In the genomic region with DNA sequence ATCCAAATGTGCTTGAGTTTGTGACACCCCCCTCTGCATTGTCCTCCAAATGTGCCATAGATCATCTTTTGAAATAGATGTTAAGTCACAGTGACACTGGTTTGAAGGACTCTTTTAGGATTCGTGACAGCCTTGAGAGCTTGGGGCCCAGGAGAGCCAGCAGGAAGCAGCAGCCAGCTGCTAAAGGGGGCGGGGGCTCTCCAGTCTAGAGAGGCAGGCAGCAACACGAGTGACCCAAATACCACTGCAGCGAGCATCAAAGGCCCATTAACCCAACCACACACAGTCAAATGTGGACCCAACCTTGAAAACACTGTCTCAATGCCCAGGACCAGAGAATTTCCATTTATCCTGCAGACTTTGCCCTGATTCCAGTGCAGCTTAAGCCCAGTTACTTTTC, we compare ENCODE assay signal across 20 cellular contexts.
DNase-seq lines count a peak whose midpoint lies in the region; ATAC-seq and TF ChIP-seq lines count a peak whose summit lies in the region.
"Had no signal": no experiment of that assay in that cellular context is flagged by ENCODE, and none has a peak within 500 bp of the region (broad histone marks: within the 10 kb centered on the region; RNA-seq: fewer than 3 reads in every experiment).

No MANE protein-coding gene starts in this region.

- intact Hi-C loops in adrenal gland (cut with DNase I): no loop called here

- ATAC-seq in HG02852 (IDR thresholded peaks at IDR 0.05; ENCODE audit: unreplicated experiment): no peak
- ATAC-seq: left colon had no signal

- DNase-seq in DMS79 treated with DMSO at 0.1 percent for 48 hours (lab: John Stamatoyannopoulos, UW): peak; percentile 86
- DNase-seq in NCI-H2107 (lab: John Stamatoyannopoulos, UW): peak; percentile 67
- DNase-seq in adrenal gland: peak; percentile 73 to 95 (median 91)
- DNase-seq in renal cortical epithelial cell (ENCODE audit: low read depth): peak; percentile 6
- no peak for DNase-seq in NCI-H2196 (lab: John Stamatoyannopoulos, UW; ENCODE audit: unreplicated experiment)
- DNase-seq in G401 (ENCODE audit: low spot score): no peak
- DNase-seq in suprapubic skin (ENCODE audit: low spot score in 2 of 2): no peak
- DNase-seq: activated CD4-positive, alpha-beta T cell treated with anti-CD3 and anti-CD28 coated beads, Interleukin-2, amount 10 ng/mL, durations not matched to agents 7 days and 5 days; activated CD8-positive, alpha-beta memory T cell treated with anti-CD3 and anti-CD28 coated beads, Interleukin-2, amount 50 U/mL, for 4 hours; activated effector memory CD4-positive, alpha-beta T cell treated with Interleukin-2 at 50 U/mL for 16 hours; CD4-positive, alpha-beta memory T cell; left colon; NCI-H1436 treated with DMSO at 0.1 percent for 48 hours; NCI-H748 treated with DMSO at 0.1 percent for 48 hours; OCI-M1; SIG-M5; stimulated activated CD4-positive, alpha-beta T cell treated with anti-CD3 and anti-CD28 coated beads, Interleukin-2, amount 100 ng/mL, for 48 hours had no signal

- peak in 1 of 2 donors; percentile 56 for TF ChIP-seq POLR2A in adrenal gland (IDR thresholded peaks at IDR 0.05)
- TF ChIP-seq POLR2A in suprapubic skin (IDR thresholded peaks at IDR 0.05): no peak

- H3K27me3 ChIP-seq in adrenal gland (no peaks in the 10 kb centered on the region), suprapubic skin (no peaks in the 10 kb centered on the region)
- H3K27me3 ChIP-seq: breast epithelium had no signal

- TF ChIP-seq CTCF in adrenal gland (IDR thresholded peaks at IDR 0.05) (no peak), suprapubic skin (IDR thresholded peaks at IDR 0.05) (no peak)

- H3K4me3 ChIP-seq in adrenal gland (no peak overlapping the region), suprapubic skin (no peak overlapping the region)
- H3K4me3 ChIP-seq: breast epithelium, skin epidermis had no signal

- in situ Hi-C loops in G401 (cut with HindIII; ENCODE audit: low sequenced_read_pairs): no loop called here

- peaks cover 25 to 45% of the 10 kb centered on the region in 2 donors for H3K4me1 ChIP-seq in adrenal gland (replicated peaks in 1 of 2)
- H3K4me1 ChIP-seq in suprapubic skin: peaks cover 18% of the 10 kb centered on the region

- no peak for TF ChIP-seq EP300 in suprapubic skin (IDR thresholded peaks at IDR 0.05)

- 10 to 22% (median 19%) methylated on average over 2 to 4 of the region's 4 CpGs for WGBS in adrenal gland, 4 donors
- 14% methylated on average over 4 of the region's 4 CpGs for WGBS in suprapubic skin

- H3K36me3 ChIP-seq in adrenal gland (replicated peaks in 1 of 2) (no peaks in the 10 kb centered on the region), suprapubic skin (no peaks in the 10 kb centered on the region)
- H3K36me3 ChIP-seq: breast epithelium had no signal

- H3K9me3 ChIP-seq in adrenal gland (replicated peaks in 1 of 3) (no peaks in the 10 kb centered on the region), suprapubic skin (no peaks in the 10 kb centered on the region)
- H3K9me3 ChIP-seq: breast epithelium had no signal

- peak overlapping the region; percentile 21 to 86 (median 66) for H3K27ac ChIP-seq in adrenal gland
- no peak overlapping the region for H3K27ac ChIP-seq in suprapubic skin
- H3K27ac ChIP-seq: skin epidermis had no signal

Comparison
In these comparisons a context has a peak if more than half of its experiments do, and no peak if none do; other contexts are left out.
1. DNase-seq: peak in DMS79 treated with DMSO at 0.1 percent for 48 hours (single experiment), NCI-H2107 (single experiment), adrenal gland (7 of 7) and renal cortical epithelial cell (single experiment); none in NCI-H2196 (single experiment), G401 (single experiment) and suprapubic skin (0 of 2).